8 cellular contexts compared by ENCODE assay signal in the genomic region with DNA sequence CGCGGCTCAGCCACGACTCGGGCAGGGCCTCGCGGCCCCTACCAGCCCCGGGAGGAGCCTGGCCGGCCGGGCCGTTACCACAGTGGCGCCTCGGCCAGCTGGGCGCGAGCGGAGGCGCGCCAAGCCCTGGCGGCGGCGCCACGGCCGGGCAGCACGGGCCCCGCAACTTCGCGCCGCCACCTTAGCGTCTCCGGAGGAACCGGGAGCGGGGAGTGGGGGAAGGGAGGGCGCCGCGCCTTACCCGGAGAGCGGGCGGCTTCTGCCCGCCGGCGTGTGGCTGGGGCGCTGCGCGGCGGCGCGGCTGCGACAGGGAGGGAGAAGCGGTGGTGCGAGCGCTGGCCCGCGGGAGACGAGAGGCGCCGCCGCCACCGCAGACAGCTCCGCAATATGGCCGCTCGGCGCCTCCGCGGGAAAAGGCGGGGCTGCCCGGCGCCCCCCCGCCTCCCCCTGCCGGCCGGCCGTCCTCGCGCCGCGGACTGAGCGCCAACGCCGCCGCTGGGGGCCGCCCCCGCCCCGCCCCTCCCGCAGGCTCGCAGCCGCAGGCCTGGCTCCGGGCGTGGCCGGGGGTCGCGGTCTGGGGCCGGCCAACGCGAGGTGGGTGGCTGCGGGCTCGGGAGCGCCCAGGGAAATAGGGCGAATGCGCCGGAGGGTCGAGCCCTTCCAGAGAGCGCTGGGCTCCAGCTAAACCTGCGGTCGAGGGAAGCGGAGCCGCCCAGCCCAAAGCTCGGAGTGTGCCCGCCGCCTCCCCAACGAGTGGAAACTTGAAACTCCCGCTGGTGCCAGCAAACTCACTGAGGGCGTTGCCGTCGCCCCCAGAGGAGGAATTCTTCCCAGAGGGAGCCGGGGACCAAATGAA. TPM values are rescaled to one million over a fixed set of nuclear protein-coding genes. Genes with fewer than 3 reads are reported as not detected.
A peak's percentile ranks its signal among the peaks of the same experiment; 100 is the strongest.
DNase-seq lines count a peak whose midpoint lies in the region; ATAC-seq lines count a peak whose summit lies in the region.

A gene (minus strand): TSS at position 389 of the 856 bp plus-strand sequence. CDS start 16,922 bp downstream, outside the sequence.

- ATAC-seq in GM19035 (IDR thresholded peaks at IDR 0.05; ENCODE audit: unreplicated experiment) (peak; percentile 73), HG03196 (IDR thresholded peaks at IDR 0.05; ENCODE audit: unreplicated experiment) (peak; percentile 67)
- peak; percentile 73 for ATAC-seq in activated CD8-positive, alpha-beta T cell treated with anti-CD3 and anti-CD28 coated beads, Interleukin-2, amount 10 ng/mL, durations not matched to agents 7 days and 5 days
- ATAC-seq in effector memory CD8-positive, alpha-beta T cell (replicated peaks) = peak; percentile 73

- DNase-seq in NCI-H69 (lab: John Stamatoyannopoulos, UW) (peak; percentile 97), lung microvascular endothelial cell (ENCODE audit: low read depth in 2 of 2) (peak; percentile 82 to 87)
- peak; percentile 61 for DNase-seq in activated CD8-positive, alpha-beta T cell treated with anti-CD3 and anti-CD28 coated beads, Interleukin-2, amount 10 ng/mL, durations not matched to agents 7 days and 5 days
- DNase-seq in effector memory CD8-positive, alpha-beta T cell = peak; percentile 33 to 55 (median 43)
- peak; percentile 12 to 39 (median 15) for DNase-seq in stimulated activated CD4-positive, alpha-beta T cell treated with anti-CD3 and anti-CD28 coated beads, TNF-alpha, amount 100 ng/mL, for 4 hours (ENCODE audit: low read depth in 3 of 3)

- CTCF ChIA-PET in activated CD8-positive, alpha-beta T cell treated with anti-CD3 and anti-CD28 coated beads, Interleukin-2, amount 10 ng/mL, durations not matched to agents 7 days and 5 days (lab: Charles Lee) = no interaction called here

- peak within 1 kb of the TSS; percentile 83 for H3K4me2 ChIP-seq in BLaER1

- H3K4me3 ChIP-seq in BLaER1 = peak within 1 kb of the TSS; percentile 99

- H3K36me3 ChIP-seq in BLaER1 = peaks cover 4% of the 10 kb centered on the region; the same call in 1 of the 2 replicates

- H4K20me1 ChIP-seq in BLaER1 = peaks cover 47% of the 10 kb centered on the region

- H3K4me3 Mint-ChIP-seq in activated CD8-positive, alpha-beta T cell treated with anti-CD3 and anti-CD28 coated beads, Interleukin-2, amount 10 ng/mL, durations not matched to agents 7 days and 5 days = peak within 1 kb of the TSS; percentile 91
- peak within 1 kb of the TSS; percentile 84 to 91 for H3K4me3 Mint-ChIP-seq in effector memory CD8-positive, alpha-beta T cell

- H3K36me3 Mint-ChIP-seq in activated CD8-positive, alpha-beta T cell treated with anti-CD3 and anti-CD28 coated beads, Interleukin-2, amount 10 ng/mL, durations not matched to agents 7 days and 5 days (ENCODE audit: low read depth) = peaks cover 16% of the 10 kb centered on the region
- H3K36me3 Mint-ChIP-seq in effector memory CD8-positive, alpha-beta T cell (ENCODE audit: insufficient read depth) = peaks cover 12% of the 10 kb centered on the region

- no peaks in the 10 kb centered on the region for H3K27me3 ChIP-seq in BLaER1

- H3K9ac ChIP-seq in BLaER1 = peak within 1 kb of the TSS; percentile 95

- no peaks in the 10 kb centered on the region for H3K9me3 Mint-ChIP-seq in activated CD8-positive, alpha-beta T cell treated with anti-CD3 and anti-CD28 coated beads, Interleukin-2, amount 10 ng/mL, durations not matched to agents 7 days and 5 days (ENCODE audit: insufficient read depth)
- H3K9me3 Mint-ChIP-seq in effector memory CD8-positive, alpha-beta T cell = no peaks in the 10 kb centered on the region

- POLR2A ChIA-PET in activated CD8-positive, alpha-beta T cell treated with anti-CD3 and anti-CD28 coated beads, Interleukin-2, amount 10 ng/mL, durations not matched to agents 7 days and 5 days (lab: Charles Lee) = interaction anchor here (1.0 to 2.0 kb wide), 3 partner anchors 10 to 52 kb away, joined by 3 to 12 read pairs (median 3); no protein-coding TSS in a partner anchor

- H3K9me3 ChIP-seq in BLaER1 = peaks cover 5% of the 10 kb centered on the region; the same call in 1 of the 2 replicates

- peak within 1 kb of the TSS; percentile 97 for H3K27ac ChIP-seq in BLaER1

- peaks cover 37% of the 10 kb centered on the region for H3K4me1 Mint-ChIP-seq in activated CD8-positive, alpha-beta T cell treated with anti-CD3 and anti-CD28 coated beads, Interleukin-2, amount 10 ng/mL, durations not matched to agents 7 days and 5 days (ENCODE audit: low read depth)
- peaks cover 13 to 22% of the 10 kb centered on the region in 2 donors for H3K4me1 Mint-ChIP-seq in effector memory CD8-positive, alpha-beta T cell (ENCODE audit: low read depth in 2 of 2)

- H3K27me3 Mint-ChIP-seq in activated CD8-positive, alpha-beta T cell treated with anti-CD3 and anti-CD28 coated beads, Interleukin-2, amount 10 ng/mL, durations not matched to agents 7 days and 5 days (ENCODE audit: low read depth) = no peaks in the 10 kb centered on the region
- H3K27me3 Mint-ChIP-seq in effector memory CD8-positive, alpha-beta T cell = no peaks in the 10 kb centered on the region

- H3K4me1 ChIP-seq in BLaER1 = peaks cover 39% of the 10 kb centered on the region

- peak within 1 kb of the TSS; percentile 80 for H3K27ac Mint-ChIP-seq in activated CD8-positive, alpha-beta T cell treated with anti-CD3 and anti-CD28 coated beads, Interleukin-2, amount 10 ng/mL, durations not matched to agents 7 days and 5 days
- peak within 1 kb of the TSS; percentile 49 to 74 for H3K27ac Mint-ChIP-seq in effector memory CD8-positive, alpha-beta T cell

RNA-seq across cellular contexts. Expression of the gene that starts here (rescaled TPM):
- total RNA-seq in activated CD8-positive, alpha-beta T cell treated with anti-CD3 and anti-CD28 coated beads, Interleukin-2, amount 10 ng/mL, durations not matched to agents 7 days and 5 days = 10 to 100 TPM; 37.9 to 39.6 TPM
- total RNA-seq in lung microvascular endothelial cell = 82.1 and 93.7 TPM in 2 replicates

Comparison
In these comparisons a context has a peak if more than half of its experiments do, and no peak if none do; other contexts are left out.
1. Peak in every context shown above with its lines: DNase-seq, ATAC-seq, H3K4me3 ChIP-seq and H3K27ac ChIP-seq.
2. DNase-seq: peak in every context shown above with its lines; median percentile 97 in NCI-H69; 84 in lung microvascular endothelial cell; 61 in activated CD8-positive, alpha-beta T cell treated with anti-CD3 and anti-CD28 coated beads, Interleukin-2, amount 10 ng/mL, durations not matched to agents 7 days and 5 days; 43 in effector memory CD8-positive, alpha-beta T cell; 15 in stimulated activated CD4-positive, alpha-beta T cell treated with anti-CD3 and anti-CD28 coated beads, TNF-alpha, amount 100 ng/mL, for 4 hours.